1 cellular context compared by ENCODE assay signal in the genomic region with DNA sequence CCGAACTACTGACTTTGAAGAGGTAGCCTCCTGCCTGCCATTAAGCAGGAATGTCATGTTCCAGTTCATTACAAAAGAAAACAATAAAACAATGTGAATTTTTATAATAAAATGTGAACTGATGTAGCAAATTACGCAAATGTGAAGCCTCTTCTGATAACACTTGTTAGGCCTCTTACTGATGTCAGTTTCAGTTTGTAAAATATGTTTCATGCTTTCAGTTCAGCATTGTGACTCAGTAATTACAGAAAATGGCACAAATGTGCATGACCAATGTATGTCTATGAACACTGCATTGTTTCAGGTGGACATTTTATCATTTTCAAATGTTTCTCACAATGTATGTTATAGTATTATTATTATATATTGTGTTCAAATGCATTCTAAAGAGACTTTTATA.
TF ChIP-seq lines count a peak whose summit lies in the region.

No MANE protein-coding gene starts in this region.

TF ChIP-seq in GM12878, 131 proteins besides CTCF, POLR2A, EP300 and RAD21 (continued from another document and continues in another):
- TF ChIP-seq MTA2 (IDR thresholded peaks at IDR 0.05; ENCODE audit: low read depth) = no peak
- TF ChIP-seq SREBF2 (IDR thresholded peaks at IDR 0.05; ENCODE audit: low read length) = no peak
- no peak for TF ChIP-seq BACH1 (IDR thresholded peaks at IDR 0.05; ENCODE audit: borderline replicate concordance)
- TF ChIP-seq HCFC1 (IDR thresholded peaks at IDR 0.05; ENCODE audit: low read length) = no peak
- TF ChIP-seq NRF1 (conservative IDR thresholded peaks at IDR 0.05; ENCODE audit: low read depth, low read length) = no peak
- TF ChIP-seq BRCA1 (IDR thresholded peaks at IDR 0.05; ENCODE audit: low read depth, low read length) = no peak
- TF ChIP-seq, protein P1, sequence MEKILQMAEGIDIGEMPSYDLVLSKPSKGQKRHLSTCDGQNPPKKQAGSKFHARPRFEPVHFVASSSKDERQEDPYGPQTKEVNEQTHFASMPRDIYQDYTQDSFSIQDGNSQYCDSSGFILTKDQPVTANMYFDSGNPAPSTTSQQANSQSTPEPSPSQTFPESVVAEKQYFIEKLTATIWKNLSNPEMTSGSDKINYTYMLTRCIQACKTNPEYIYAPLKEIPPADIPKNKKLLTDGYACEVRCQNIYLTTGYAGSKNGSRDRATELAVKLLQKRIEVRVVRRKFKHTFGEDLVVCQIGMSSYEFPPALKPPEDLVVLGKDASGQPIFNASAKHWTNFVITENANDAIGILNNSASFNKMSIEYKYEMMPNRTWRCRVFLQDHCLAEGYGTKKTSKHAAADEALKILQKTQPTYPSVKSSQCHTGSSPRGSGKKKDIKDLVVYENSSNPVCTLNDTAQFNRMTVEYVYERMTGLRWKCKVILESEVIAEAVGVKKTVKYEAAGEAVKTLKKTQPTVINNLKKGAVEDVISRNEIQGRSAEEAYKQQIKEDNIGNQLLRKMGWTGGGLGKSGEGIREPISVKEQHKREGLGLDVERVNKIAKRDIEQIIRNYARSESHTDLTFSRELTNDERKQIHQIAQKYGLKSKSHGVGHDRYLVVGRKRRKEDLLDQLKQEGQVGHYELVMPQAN (conservative IDR thresholded peaks at IDR 0.05) = no peak
- TF ChIP-seq BCL11A (IDR thresholded peaks at IDR 0.05; ENCODE audit: low read depth, low read length) = peak; percentile 50; the same call in 1 of the 2 replicates
- TF ChIP-seq IRF4 (IDR thresholded peaks at IDR 0.05; ENCODE audit: low read depth, low read length) = no peak
- no peak for TF ChIP-seq STAT1 (conservative IDR thresholded peaks at IDR 0.05)
- TF ChIP-seq, protein P2, sequence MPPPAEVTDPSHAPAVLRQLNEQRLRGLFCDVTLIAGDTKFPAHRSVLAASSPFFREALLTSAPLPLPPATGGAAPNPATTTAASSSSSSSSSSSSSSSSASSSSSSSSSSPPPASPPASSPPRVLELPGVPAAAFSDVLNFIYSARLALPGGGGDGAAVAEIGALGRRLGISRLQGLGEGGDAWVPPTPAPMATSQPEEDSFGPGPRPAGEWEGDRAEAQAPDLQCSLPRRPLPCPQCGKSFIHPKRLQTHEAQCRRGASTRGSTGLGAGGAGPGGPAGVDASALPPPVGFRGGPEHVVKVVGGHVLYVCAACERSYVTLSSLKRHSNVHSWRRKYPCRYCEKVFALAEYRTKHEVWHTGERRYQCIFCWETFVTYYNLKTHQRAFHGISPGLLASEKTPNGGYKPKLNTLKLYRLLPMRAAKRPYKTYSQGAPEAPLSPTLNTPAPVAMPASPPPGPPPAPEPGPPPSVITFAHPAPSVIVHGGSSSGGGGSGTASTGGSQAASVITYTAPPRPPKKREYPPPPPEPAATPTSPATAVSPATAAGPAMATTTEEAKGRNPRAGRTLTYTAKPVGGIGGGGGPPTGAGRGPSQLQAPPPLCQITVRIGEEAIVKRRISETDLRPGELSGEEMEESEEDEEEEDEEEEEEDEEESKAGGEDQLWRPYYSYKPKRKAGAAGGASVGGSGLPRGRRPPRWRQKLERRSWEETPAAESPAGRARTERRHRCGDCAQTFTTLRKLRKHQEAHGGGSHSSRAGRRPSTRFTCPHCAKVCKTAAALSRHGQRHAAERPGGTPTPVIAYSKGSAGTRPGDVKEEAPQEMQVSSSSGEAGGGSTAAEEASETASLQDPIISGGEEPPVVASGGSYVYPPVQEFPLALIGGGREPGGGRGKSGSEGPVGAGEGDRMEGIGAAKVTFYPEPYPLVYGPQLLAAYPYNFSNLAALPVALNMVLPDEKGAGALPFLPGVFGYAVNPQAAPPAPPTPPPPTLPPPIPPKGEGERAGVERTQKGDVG (CRISPR knock-in tag; IDR thresholded peaks at IDR 0.05) = no peak
- no peak for TF ChIP-seq MXI1 (IDR thresholded peaks at IDR 0.05; ENCODE audit: low read depth, low read length)
- TF ChIP-seq SIN3A (IDR thresholded peaks at IDR 0.05; ENCODE audit: low read depth, low read length) = no peak
- TF ChIP-seq, protein P3, sequence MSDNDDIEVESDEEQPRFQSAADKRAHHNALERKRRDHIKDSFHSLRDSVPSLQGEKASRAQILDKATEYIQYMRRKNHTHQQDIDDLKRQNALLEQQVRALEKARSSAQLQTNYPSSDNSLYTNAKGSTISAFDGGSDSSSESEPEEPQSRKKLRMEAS (IDR thresholded peaks at IDR 0.05; ENCODE audit: low read depth, low read length) = no peak
- peak; percentile 83 for TF ChIP-seq PML (IDR thresholded peaks at IDR 0.05; ENCODE audit: low read length)
- 0 out of 2 replicates have a peak, but pooled peaks have one; percentile 20 for TF ChIP-seq STAT3 (IDR thresholded peaks at IDR 0.05; ENCODE audit: low read depth, low read length)
- no peak for TF ChIP-seq SMAD5 (IDR thresholded peaks at IDR 0.05; ENCODE audit: low read depth)
- TF ChIP-seq ZZZ3 (IDR thresholded peaks at IDR 0.05; ENCODE audit: control insufficient read depth, insufficient read length, low read depth) = no peak
- TF ChIP-seq SMARCA5 (IDR thresholded peaks at IDR 0.05) = no peak
- no peak for TF ChIP-seq RELA (IDR thresholded peaks at IDR 0.05; ENCODE audit: borderline replicate concordance, partially characterized antibody)
- TF ChIP-seq SUZ12 (IDR thresholded peaks at IDR 0.05; ENCODE audit: unreplicated experiment) = no peak
- TF ChIP-seq MEF2B (IDR thresholded peaks at IDR 0.05; ENCODE audit: partially characterized antibody, poor library complexity, severe bottlenecking) = no peak
- TF ChIP-seq, protein P4, sequence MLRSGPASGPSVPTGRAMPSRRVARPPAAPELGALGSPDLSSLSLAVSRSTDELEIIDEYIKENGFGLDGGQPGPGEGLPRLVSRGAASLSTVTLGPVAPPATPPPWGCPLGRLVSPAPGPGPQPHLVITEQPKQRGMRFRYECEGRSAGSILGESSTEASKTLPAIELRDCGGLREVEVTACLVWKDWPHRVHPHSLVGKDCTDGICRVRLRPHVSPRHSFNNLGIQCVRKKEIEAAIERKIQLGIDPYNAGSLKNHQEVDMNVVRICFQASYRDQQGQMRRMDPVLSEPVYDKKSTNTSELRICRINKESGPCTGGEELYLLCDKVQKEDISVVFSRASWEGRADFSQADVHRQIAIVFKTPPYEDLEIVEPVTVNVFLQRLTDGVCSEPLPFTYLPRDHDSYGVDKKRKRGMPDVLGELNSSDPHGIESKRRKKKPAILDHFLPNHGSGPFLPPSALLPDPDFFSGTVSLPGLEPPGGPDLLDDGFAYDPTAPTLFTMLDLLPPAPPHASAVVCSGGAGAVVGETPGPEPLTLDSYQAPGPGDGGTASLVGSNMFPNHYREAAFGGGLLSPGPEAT (IDR thresholded peaks at IDR 0.05; ENCODE audit: low read depth) = no peak
- 0 out of 2 replicates have a peak, but pooled peaks have one; percentile 54 for TF ChIP-seq JUNB (IDR thresholded peaks at IDR 0.05)
- no peak for TF ChIP-seq ZSCAN29 (IDR thresholded peaks at IDR 0.05)
- no peak for TF ChIP-seq TCF12 (IDR thresholded peaks at IDR 0.05; ENCODE audit: low read depth, low read length)
- peak; percentile 26; the same call in 1 of the 2 replicates for TF ChIP-seq RAD51 (IDR thresholded peaks at IDR 0.05)
- no peak for TF ChIP-seq EGR1 (IDR thresholded peaks at IDR 0.05; ENCODE audit: borderline replicate concordance in 1 of 2, low read depth in 2 of 2, low read length in 2 of 2)
- TF ChIP-seq SMAD1 (IDR thresholded peaks at IDR 0.05; ENCODE audit: low read depth, partially characterized antibody) = no peak
- TF ChIP-seq POLR2AphosphoS5 (IDR thresholded peaks at IDR 0.05; ENCODE audit: low read length) = no peak
- no peak for TF ChIP-seq IKZF2 (IDR thresholded peaks at IDR 0.05)
- no peak for TF ChIP-seq HDAC2 (IDR thresholded peaks at IDR 0.05)
- TF ChIP-seq, protein P5, sequence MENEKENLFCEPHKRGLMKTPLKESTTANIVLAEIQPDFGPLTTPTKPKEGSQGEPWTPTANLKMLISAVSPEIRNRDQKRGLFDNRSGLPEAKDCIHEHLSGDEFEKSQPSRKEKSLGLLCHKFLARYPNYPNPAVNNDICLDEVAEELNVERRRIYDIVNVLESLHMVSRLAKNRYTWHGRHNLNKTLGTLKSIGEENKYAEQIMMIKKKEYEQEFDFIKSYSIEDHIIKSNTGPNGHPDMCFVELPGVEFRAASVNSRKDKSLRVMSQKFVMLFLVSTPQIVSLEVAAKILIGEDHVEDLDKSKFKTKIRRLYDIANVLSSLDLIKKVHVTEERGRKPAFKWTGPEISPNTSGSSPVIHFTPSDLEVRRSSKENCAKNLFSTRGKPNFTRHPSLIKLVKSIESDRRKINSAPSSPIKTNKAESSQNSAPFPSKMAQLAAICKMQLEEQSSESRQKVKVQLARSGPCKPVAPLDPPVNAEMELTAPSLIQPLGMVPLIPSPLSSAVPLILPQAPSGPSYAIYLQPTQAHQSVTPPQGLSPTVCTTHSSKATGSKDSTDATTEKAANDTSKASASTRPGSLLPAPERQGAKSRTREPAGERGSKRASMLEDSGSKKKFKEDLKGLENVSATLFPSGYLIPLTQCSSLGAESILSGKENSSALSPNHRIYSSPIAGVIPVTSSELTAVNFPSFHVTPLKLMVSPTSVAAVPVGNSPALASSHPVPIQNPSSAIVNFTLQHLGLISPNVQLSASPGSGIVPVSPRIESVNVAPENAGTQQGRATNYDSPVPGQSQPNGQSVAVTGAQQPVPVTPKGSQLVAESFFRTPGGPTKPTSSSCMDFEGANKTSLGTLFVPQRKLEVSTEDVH (IDR thresholded peaks at IDR 0.05; ENCODE audit: low read depth, partially characterized antibody) = no peak
- no peak for TF ChIP-seq SREBF1 (IDR thresholded peaks at IDR 0.05; ENCODE audit: low read length)
- TF ChIP-seq ZNF24 (IDR thresholded peaks at IDR 0.05) = peak; percentile 67; the same call in 1 of the 2 replicates
- no peak for TF ChIP-seq BHLHE40 (IDR thresholded peaks at IDR 0.05; ENCODE audit: borderline replicate concordance in 1 of 2, low read depth in 2 of 2, low read length in 1 of 2)
- TF ChIP-seq, protein P6, sequence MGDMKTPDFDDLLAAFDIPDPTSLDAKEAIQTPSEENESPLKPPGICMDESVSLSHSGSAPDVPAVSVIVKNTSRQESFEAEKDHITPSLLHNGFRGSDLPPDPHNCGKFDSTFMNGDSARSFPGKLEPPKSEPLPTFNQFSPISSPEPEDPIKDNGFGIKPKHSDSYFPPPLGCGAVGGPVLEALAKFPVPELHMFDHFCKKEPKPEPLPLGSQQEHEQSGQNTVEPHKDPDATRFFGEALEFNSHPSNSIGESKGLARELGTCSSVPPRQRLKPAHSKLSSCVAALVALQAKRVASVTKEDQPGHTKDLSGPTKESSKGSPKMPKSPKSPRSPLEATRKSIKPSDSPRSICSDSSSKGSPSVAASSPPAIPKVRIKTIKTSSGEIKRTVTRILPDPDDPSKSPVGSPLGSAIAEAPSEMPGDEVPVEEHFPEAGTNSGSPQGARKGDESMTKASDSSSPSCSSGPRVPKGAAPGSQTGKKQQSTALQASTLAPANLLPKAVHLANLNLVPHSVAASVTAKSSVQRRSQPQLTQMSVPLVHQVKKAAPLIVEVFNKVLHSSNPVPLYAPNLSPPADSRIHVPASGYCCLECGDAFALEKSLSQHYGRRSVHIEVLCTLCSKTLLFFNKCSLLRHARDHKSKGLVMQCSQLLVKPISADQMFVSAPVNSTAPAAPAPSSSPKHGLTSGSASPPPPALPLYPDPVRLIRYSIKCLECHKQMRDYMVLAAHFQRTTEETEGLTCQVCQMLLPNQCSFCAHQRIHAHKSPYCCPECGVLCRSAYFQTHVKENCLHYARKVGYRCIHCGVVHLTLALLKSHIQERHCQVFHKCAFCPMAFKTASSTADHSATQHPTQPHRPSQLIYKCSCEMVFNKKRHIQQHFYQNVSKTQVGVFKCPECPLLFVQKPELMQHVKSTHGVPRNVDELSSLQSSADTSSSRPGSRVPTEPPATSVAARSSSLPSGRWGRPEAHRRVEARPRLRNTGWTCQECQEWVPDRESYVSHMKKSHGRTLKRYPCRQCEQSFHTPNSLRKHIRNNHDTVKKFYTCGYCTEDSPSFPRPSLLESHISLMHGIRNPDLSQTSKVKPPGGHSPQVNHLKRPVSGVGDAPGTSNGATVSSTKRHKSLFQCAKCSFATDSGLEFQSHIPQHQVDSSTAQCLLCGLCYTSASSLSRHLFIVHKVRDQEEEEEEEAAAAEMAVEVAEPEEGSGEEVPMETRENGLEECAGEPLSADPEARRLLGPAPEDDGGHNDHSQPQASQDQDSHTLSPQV (IDR thresholded peaks at IDR 0.05) = peak; percentile 1; the same call in 1 of the 2 replicates
- no peak for TF ChIP-seq PAX8 (IDR thresholded peaks at IDR 0.05)
- TF ChIP-seq, protein P7, sequence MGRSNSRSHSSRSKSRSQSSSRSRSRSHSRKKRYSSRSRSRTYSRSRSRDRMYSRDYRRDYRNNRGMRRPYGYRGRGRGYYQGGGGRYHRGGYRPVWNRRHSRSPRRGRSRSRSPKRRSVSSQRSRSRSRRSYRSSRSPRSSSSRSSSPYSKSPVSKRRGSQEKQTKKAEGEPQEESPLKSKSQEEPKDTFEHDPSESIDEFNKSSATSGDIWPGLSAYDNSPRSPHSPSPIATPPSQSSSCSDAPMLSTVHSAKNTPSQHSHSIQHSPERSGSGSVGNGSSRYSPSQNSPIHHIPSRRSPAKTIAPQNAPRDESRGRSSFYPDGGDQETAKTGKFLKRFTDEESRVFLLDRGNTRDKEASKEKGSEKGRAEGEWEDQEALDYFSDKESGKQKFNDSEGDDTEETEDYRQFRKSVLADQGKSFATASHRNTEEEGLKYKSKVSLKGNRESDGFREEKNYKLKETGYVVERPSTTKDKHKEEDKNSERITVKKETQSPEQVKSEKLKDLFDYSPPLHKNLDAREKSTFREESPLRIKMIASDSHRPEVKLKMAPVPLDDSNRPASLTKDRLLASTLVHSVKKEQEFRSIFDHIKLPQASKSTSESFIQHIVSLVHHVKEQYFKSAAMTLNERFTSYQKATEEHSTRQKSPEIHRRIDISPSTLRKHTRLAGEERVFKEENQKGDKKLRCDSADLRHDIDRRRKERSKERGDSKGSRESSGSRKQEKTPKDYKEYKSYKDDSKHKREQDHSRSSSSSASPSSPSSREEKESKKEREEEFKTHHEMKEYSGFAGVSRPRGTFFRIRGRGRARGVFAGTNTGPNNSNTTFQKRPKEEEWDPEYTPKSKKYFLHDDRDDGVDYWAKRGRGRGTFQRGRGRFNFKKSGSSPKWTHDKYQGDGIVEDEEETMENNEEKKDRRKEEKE (IDR thresholded peaks at IDR 0.05) = no peak
- TF ChIP-seq TCF3 (IDR thresholded peaks at IDR 0.05; ENCODE audit: borderline replicate concordance, insufficient read depth, low read depth, low read length) = 0 out of 2 replicates have a peak, but pooled peaks have one; percentile 22
- TF ChIP-seq, protein P8, sequence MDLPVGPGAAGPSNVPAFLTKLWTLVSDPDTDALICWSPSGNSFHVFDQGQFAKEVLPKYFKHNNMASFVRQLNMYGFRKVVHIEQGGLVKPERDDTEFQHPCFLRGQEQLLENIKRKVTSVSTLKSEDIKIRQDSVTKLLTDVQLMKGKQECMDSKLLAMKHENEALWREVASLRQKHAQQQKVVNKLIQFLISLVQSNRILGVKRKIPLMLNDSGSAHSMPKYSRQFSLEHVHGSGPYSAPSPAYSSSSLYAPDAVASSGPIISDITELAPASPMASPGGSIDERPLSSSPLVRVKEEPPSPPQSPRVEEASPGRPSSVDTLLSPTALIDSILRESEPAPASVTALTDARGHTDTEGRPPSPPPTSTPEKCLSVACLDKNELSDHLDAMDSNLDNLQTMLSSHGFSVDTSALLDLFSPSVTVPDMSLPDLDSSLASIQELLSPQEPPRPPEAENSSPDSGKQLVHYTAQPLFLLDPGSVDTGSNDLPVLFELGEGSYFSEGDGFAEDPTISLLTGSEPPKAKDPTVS (IDR thresholded peaks at IDR 0.05; ENCODE audit: low read depth, low read length) = no peak
- TF ChIP-seq ATF7 (IDR thresholded peaks at IDR 0.05; ENCODE audit: low read depth) = peak; percentile 69; the same call in 1 of the 2 replicates
- no peak for TF ChIP-seq GATAD2B (conservative IDR thresholded peaks at IDR 0.05; ENCODE audit: low read depth)
- TF ChIP-seq PAX5 (IDR thresholded peaks at IDR 0.05; ENCODE audit: borderline replicate concordance, low read depth, low read length) = no peak
- no peak for TF ChIP-seq HDGF (IDR thresholded peaks at IDR 0.05)
